Comparison of ENCODE assay signal across 8 cellular contexts in the genomic region with DNA sequence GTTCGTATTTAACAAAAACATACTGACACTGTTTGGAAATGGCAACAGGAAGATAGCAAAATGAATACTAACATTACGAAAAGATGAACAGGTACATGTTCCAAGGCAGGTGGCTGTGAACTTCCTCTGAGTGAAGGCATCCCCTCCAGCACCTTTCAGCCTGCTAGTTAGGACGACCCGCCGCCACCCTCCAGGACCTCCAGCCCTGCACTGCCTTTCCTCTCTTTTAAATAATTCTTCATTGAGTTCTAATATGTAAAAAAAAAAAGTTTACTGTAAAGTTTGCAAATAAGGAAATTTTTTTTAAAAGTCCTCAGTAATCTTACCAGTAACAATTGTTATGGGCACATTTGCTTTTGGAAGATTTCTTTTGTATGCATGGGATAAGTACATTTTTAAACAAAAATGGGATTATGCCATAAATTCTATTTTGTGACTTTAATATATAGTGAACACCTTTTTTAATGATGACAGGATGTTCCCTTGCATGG. TPM values are rescaled to one million over a fixed set of nuclear protein-coding genes. Genes with fewer than 3 reads are reported as not detected.
DNase-seq lines count a peak whose midpoint lies in the region; ATAC-seq and TF ChIP-seq lines count a peak whose summit lies in the region.

No MANE protein-coding gene starts in this region.

- peak overlapping the region; percentile 99 to 100 (median 100) for H3K27ac Mint-ChIP-seq in CD14-positive monocyte
- no peak overlapping the region for H3K27ac Mint-ChIP-seq in neural progenitor cell

- H3K4me1 ChIP-seq in Panc1 (ENCODE audit: control insufficient read depth, insufficient read depth, low read length) (peaks cover 63% of the 10 kb centered on the region), neural progenitor cell (peaks cover 16% of the 10 kb centered on the region)
- peaks cover 47% of the 10 kb centered on the region for H3K4me1 ChIP-seq in effector memory CD4-positive, alpha-beta T cell (ENCODE audit: control insufficient read depth, insufficient read depth, low read length, poor library complexity, severe bottlenecking)

- H3K4me1 Mint-ChIP-seq in CD14-positive monocyte (peaks cover 64% of the 10 kb centered on the region), neural progenitor cell (peaks cover 61% of the 10 kb centered on the region)

- H3K9ac ChIP-seq in neural progenitor cell = no peak overlapping the region

- POLR2A ChIA-PET in Panc1 (lab: Charles Lee) = interaction anchor here (0.6 to 0.7 kb wide), 2 partner anchors 10 to 49 kb away, joined by 3 to 11 read pairs; no protein-coding TSS in a partner anchor

- H2AFZ ChIP-seq in neural progenitor cell (replicated peaks) = no peak overlapping the region

- H3K4me3 ChIP-seq in Panc1 (ENCODE audit: low read depth in 2 of 2, low read length in 2 of 2) = peak overlapping the region; percentile 91 to 99
- peak overlapping the region; percentile 43 for H3K4me3 ChIP-seq in effector memory CD4-positive, alpha-beta T cell (ENCODE audit: insufficient read depth, low read depth, low read length, poor library complexity, severe bottlenecking)
- no peak overlapping the region for H3K4me3 ChIP-seq in neural progenitor cell

- H3K27me3 ChIP-seq in Panc1 (ENCODE audit: control insufficient read depth, insufficient read depth, low read length) (no peaks in the 10 kb centered on the region), neural progenitor cell (no peaks in the 10 kb centered on the region)
- H3K27me3 ChIP-seq in effector memory CD4-positive, alpha-beta T cell (replicated peaks; ENCODE audit: control insufficient read depth, insufficient read depth, low read length, poor library complexity, severe bottlenecking) = no peaks in the 10 kb centered on the region

- H3K27ac ChIP-seq in Panc1 (ENCODE audit: low read length) (peak overlapping the region; percentile 100), neural progenitor cell (no peak overlapping the region)
- peak overlapping the region; percentile 99 for H3K27ac ChIP-seq in effector memory CD4-positive, alpha-beta T cell (ENCODE audit: insufficient read depth, low read length, poor library complexity, severe bottlenecking)

- peaks cover 4% of the 10 kb centered on the region for H4K20me1 ChIP-seq in neural progenitor cell (ENCODE audit: low read depth)

- peaks cover 3% of the 10 kb centered on the region for H3F3A ChIP-seq in neural progenitor cell (ENCODE audit: low read depth)

- no peak for DNase-seq in CD14-positive monocyte (ENCODE audit: low spot score)
- no peak for DNase-seq in Panc1 (ENCODE audit: low read depth, low spot score)
- DNase-seq in effector memory CD4-positive, alpha-beta T cell = no peak
- DNase-seq in neural progenitor cell (ENCODE audit: low spot score) = no peak
- no peak for DNase-seq in germinal center (ENCODE audit: low spot score)

- intact Hi-C loops in CD14-positive monocyte (cut with micrococcal nuclease) (no loop called here), Panc1 (cut with micrococcal nuclease; ENCODE audit: unreplicated experiment) (no loop called here)

- H3K4me2 ChIP-seq in neural progenitor cell = no peak overlapping the region

- peaks cover 71 to 81% of the 10 kb centered on the region in 2 donors for H3K36me3 Mint-ChIP-seq in CD14-positive monocyte
- peaks cover 5% of the 10 kb centered on the region for H3K36me3 Mint-ChIP-seq in neural progenitor cell

- H3K9me3 ChIP-seq in Panc1 (ENCODE audit: control insufficient read depth, insufficient read depth, low read depth, low read length) = no peaks in the 10 kb centered on the region
- H3K9me3 ChIP-seq in effector memory CD4-positive, alpha-beta T cell (ENCODE audit: control insufficient read depth, low read length) = no peaks in the 10 kb centered on the region
- H3K9me3 ChIP-seq in neural progenitor cell (ENCODE audit: low read depth) = no peaks in the 10 kb centered on the region

- TF ChIP-seq CTCF in CD14-positive monocyte (IDR thresholded peaks at IDR 0.05) (no peak), Panc1 (IDR thresholded peaks at IDR 0.05) (no peak), neural progenitor cell (IDR thresholded peaks at IDR 0.05) (no peak)

- in situ Hi-C loops in Panc1 (cut with HindIII; ENCODE audit: low pct_unique_long_range_greater_than_20kb, low sequenced_read_pairs) = no loop called here

- BruUV-seq in Panc1 (replicated peaks; lab: Mats Ljungman, UMichigan) = no TSS peak

- peaks cover 28% of the 10 kb centered on the region for H3K79me2 ChIP-seq in neural progenitor cell (ENCODE audit: low read depth)

- H3K27me3 Mint-ChIP-seq in CD14-positive monocyte (ENCODE audit: low read depth in 3 of 3) (peaks cover 0 to 18% (median 11%) of the 10 kb centered on the region in 3 donors), neural progenitor cell (ENCODE audit: insufficient read depth, low read depth) (peaks cover 10% of the 10 kb centered on the region)

- ATAC-seq in Panc1 (no peak), GM21515 (IDR thresholded peaks at IDR 0.05; ENCODE audit: unreplicated experiment) (no peak), GM21737 (IDR thresholded peaks at IDR 0.05; ENCODE audit: unreplicated experiment) (no peak), GM18511 (IDR thresholded peaks at IDR 0.05; ENCODE audit: unreplicated experiment) (no peak)

- peaks cover 24% of the 10 kb centered on the region for H3K36me3 ChIP-seq in Panc1 (ENCODE audit: control insufficient read depth, insufficient read depth, low read length)
- H3K36me3 ChIP-seq in effector memory CD4-positive, alpha-beta T cell (ENCODE audit: control insufficient read depth, insufficient read depth, low read length) = peaks cover 6% of the 10 kb centered on the region
- H3K36me3 ChIP-seq in neural progenitor cell = no peaks in the 10 kb centered on the region

- CTCF ChIA-PET in Panc1 (lab: Charles Lee) = no interaction called here

- H3K9me3 Mint-ChIP-seq in CD14-positive monocyte (peaks cover 4 to 21% (median 14%) of the 10 kb centered on the region in 7 donors), neural progenitor cell (no peaks in the 10 kb centered on the region)

- peak overlapping the region; percentile 99 to 100 for H3K4me3 Mint-ChIP-seq in CD14-positive monocyte
- peak overlapping the region; percentile 36 for H3K4me3 Mint-ChIP-seq in neural progenitor cell

RNA-seq across cellular contexts. Expression of a gene that starts 6.0 kb away (rescaled TPM):
- polyA plus RNA-seq in CD14-positive monocyte = 1 to 10 TPM in 1 of 2 donors, under 1 TPM in 1; 0.90 to 1.3 TPM
- 731 TPM for total RNA-seq in Panc1 (2021; ENCODE audit: unreplicated experiment)
- 190 TPM for polyA plus RNA-seq in Panc1 (2012; ENCODE audit: insufficient read length)
- 2.8 and 4.0 TPM in 2 replicates for total RNA-seq in neural progenitor cell (ENCODE audit: low replicate concordance)

RNA-seq across cellular contexts. Expression of a gene that starts 42.2 kb away (rescaled TPM):
- 10 to 100 TPM; 33.7 to 41.2 TPM for polyA plus RNA-seq in CD14-positive monocyte
- total RNA-seq in Panc1 (2021; ENCODE audit: unreplicated experiment) (85.8 TPM), neural progenitor cell (ENCODE audit: low replicate concordance) (5.8 and 28.3 TPM in 2 replicates)
- polyA plus RNA-seq in Panc1 (2012; ENCODE audit: insufficient read length) = 76.7 TPM

RNA-seq across cellular contexts. Expression of a gene that starts 46.2 kb away (rescaled TPM):
- polyA plus RNA-seq in CD14-positive monocyte = 1 to 10 TPM; 3.7 to 4.1 TPM
- total RNA-seq in Panc1 (2021; ENCODE audit: unreplicated experiment) = 9.8 TPM
- polyA plus RNA-seq in Panc1 (2012; ENCODE audit: insufficient read length) = 5.9 TPM
- 0.47 and 1.2 TPM in 2 replicates for total RNA-seq in neural progenitor cell (ENCODE audit: low replicate concordance)

Comparison
In these comparisons a context has a peak if more than half of its experiments do, and no peak if none do; other contexts are left out.
1. RNA of a gene that starts 6.0 kb away (total RNA-seq): 731 TPM in Panc1 (single experiment); 2.8 to 4.0 TPM in neural progenitor cell; every median in the first group is over 100 times any median in the second.